In the genomic region with DNA sequence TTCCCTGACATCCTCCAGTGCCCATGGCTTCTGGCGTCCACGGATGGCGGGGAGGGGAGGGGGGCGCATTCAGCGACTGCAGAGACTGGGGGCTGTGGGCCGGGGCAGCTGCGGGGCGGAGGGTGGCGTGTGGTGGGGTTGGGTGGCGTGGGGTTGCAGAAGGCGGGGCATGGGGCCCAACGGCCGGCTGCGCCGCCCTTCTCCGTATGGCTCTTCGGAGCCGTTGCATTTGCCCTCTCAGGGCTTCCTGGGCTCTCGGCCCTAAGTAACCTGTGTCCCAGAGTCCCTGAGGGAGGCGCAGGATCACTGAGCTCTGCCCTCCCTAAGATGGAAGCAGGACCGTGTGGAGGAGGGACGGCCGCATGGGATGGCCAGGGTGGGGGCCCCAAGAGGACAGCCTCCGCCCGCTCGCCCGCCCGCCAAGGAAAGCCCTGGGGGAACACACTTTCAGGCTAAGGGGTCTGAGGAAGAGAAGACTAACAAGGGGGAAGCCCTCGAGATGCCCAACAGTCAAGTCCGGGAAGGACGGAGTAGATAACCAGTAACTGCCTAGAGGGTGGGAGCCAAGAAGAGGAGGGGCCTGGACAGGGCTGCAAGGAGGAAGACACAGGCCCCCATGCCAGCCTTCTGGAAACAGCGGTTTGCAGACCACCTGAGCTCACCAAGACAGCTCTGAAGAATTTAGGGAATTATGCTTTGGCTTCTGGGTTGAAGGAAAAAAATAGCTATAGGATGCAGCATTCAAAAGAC, we compare ENCODE assay signal across 1 cellular context.
TF ChIP-seq lines count a peak whose summit lies in the region.

No MANE protein-coding gene starts in this region.

TF ChIP-seq in H1, 55 proteins besides CTCF, POLR2A, EP300 and RAD21:
- 0 out of 2 replicates have a peak, but pooled peaks have one; percentile 25 for TF ChIP-seq PHF8 (conservative IDR thresholded peaks at IDR 0.05; ENCODE audit: low read depth, low read length)
- no peak for TF ChIP-seq HDAC6 (IDR thresholded peaks at IDR 0.05; ENCODE audit: low read depth, low read length)
- peak; percentile 21 for TF ChIP-seq ASH2L (IDR thresholded peaks at IDR 0.05; ENCODE audit: low read length)
- TF ChIP-seq, protein P1, sequence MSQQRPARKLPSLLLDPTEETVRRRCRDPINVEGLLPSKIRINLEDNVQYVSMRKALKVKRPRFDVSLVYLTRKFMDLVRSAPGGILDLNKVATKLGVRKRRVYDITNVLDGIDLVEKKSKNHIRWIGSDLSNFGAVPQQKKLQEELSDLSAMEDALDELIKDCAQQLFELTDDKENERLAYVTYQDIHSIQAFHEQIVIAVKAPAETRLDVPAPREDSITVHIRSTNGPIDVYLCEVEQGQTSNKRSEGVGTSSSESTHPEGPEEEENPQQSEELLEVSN (IDR thresholded peaks at IDR 0.05) = no peak
- TF ChIP-seq TBP (IDR thresholded peaks at IDR 0.05; ENCODE audit: low read depth, low read length) = 0 out of 2 replicates have a peak, but pooled peaks have one; percentile 29
